ENCODE assay signal across 1 cellular context in the genomic region with DNA sequence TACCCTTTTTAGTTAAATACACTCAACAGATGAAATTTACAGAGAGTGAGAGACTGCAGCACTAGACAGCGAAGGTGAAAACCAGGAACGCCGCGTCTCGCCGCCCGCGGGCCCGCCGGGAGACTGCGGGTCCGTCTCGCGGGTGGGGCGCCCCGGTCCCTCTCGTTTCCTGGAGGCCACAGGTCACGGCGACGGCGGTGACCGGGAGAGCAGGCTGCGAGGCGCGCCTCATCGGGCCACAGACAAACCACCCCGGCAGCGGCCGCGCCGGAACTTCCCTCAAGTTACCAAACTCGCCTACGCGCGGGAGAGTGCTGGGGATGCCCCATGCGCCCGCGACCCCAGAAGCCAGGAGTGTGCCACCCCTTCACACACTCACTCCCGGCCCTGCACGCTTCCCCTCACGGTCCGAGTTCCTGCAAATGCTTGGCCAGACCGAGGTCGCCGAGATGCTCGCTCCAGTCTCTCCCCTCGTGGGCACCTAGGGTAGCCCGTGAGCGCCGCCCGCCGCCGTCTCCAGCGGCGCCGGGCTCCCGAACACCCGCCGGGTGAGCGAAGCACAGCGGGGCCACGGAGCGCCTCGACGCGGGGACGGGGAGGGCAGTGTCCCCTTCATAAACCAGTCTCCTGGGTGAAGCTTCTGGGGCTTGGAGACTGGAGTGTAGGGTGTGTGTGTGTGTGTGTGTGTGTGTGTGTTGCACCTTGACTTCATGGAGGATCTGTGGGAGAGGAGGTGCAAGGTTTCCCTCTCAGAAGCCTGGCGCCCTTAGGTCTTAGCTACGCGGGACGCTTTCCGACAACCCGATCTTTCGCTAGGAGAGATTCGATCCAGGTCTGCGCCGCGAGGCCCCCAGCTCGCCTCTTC.
TF ChIP-seq lines count a peak whose summit lies in the region.

No MANE protein-coding gene starts in this region.

TF ChIP-seq in HepG2, 621 proteins besides CTCF, POLR2A, EP300 and RAD21 (continued from another document):
- TF ChIP-seq, protein P1, sequence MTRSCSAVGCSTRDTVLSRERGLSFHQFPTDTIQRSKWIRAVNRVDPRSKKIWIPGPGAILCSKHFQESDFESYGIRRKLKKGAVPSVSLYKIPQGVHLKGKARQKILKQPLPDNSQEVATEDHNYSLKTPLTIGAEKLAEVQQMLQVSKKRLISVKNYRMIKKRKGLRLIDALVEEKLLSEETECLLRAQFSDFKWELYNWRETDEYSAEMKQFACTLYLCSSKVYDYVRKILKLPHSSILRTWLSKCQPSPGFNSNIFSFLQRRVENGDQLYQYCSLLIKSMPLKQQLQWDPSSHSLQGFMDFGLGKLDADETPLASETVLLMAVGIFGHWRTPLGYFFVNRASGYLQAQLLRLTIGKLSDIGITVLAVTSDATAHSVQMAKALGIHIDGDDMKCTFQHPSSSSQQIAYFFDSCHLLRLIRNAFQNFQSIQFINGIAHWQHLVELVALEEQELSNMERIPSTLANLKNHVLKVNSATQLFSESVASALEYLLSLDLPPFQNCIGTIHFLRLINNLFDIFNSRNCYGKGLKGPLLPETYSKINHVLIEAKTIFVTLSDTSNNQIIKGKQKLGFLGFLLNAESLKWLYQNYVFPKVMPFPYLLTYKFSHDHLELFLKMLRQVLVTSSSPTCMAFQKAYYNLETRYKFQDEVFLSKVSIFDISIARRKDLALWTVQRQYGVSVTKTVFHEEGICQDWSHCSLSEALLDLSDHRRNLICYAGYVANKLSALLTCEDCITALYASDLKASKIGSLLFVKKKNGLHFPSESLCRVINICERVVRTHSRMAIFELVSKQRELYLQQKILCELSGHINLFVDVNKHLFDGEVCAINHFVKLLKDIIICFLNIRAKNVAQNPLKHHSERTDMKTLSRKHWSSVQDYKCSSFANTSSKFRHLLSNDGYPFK (CRISPR knock-in tag; IDR thresholded peaks at IDR 0.05; ENCODE audit: borderline replicate concordance), result no peak
- TF ChIP-seq NAIF1 (CRISPR knock-in tag; IDR thresholded peaks at IDR 0.05; ENCODE audit: borderline replicate concordance) (0 out of 2 replicates have a peak, but pooled peaks have one; percentile 32), MTF2 (CRISPR knock-in tag; IDR thresholded peaks at IDR 0.05; ENCODE audit: borderline replicate concordance) (peak; percentile 28; the same call in 1 of the 2 replicates)
